8 cellular contexts compared by ENCODE assay signal in the genomic region with DNA sequence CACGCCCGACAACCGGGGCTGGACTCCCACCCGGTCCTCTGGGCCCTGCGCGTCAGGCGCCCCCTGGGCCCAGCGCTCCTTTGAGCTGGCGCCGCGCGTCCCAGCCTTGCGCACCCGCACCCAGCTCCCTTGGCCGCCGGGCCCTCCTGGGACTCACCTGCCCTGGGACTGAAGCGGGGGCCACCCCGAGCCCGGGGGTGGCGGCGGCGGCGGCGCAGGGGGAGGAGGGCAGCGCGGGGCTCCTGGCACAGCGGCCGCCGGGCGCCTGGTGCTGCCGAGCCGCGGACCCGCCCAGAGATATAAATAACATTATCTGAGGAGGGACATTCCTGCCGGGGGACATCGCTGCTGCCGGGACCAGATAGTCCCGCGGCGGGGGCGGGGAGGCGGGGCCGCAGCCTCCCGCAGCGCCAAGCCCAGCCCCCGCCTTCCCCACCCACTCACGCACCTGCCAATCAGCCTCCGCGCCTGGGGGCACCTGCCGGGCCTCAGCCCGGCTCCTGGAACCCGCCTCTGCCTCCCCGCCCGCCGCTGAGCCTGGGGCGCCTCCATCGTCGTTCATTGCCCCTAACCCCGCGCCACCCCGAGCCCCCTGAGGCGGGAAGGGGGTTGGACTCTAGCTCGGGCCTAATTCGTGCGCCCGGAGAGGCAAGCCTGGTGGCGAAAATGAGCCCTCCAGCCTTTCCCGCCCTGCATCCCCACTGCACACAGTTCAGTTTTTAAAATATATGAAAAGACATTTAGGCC. TPM values are rescaled to one million over a fixed set of nuclear protein-coding genes. Genes with fewer than 3 reads are reported as not detected.
DNase-seq lines count a peak whose midpoint lies in the region; ATAC-seq and TF ChIP-seq lines count a peak whose summit lies in the region.

A gene (minus strand): TSS at position 273 of the 747 bp plus-strand sequence. CDS start 56,813 bp downstream, outside the sequence.

- H2BK5ac ChIP-seq in IMR-90 (ENCODE audit: low read depth, low read length, poor library complexity, severe bottlenecking): no peak within 1 kb of the TSS

- no peak within 1 kb of the TSS for H2AK9ac ChIP-seq in IMR-90 (replicated peaks; ENCODE audit: low read depth, low read length, poor library complexity)

- intact Hi-C loops in IMR-90 (cut with micrococcal nuclease): no loop called here

- no peaks in the 10 kb centered on the region for H4K20me1 ChIP-seq in IMR-90 (ENCODE audit: insufficient read depth, low read length)

- H3K27me3 Mint-ChIP-seq in immature natural killer cell (ENCODE audit: low read depth in 3 of 3): peaks cover 10 to 20% (median 12%) of the 10 kb centered on the region in 3 donors

- no TSS peak for BruUV-seq in IMR-90 (replicated peaks; lab: Mats Ljungman, UMichigan)

- H3K27ac ChIP-seq in IMR-90 (ENCODE audit: insufficient read depth, low read length): no peak within 1 kb of the TSS

- H3K14ac ChIP-seq in IMR-90 (replicated peaks; ENCODE audit: low read depth, low read length): no peak within 1 kb of the TSS

- H3K4me3 ChIP-seq in GM06990 (replicated peaks; ENCODE audit: low read depth, low read length) (peak within 1 kb of the TSS; percentile 62), IMR-90 (ENCODE audit: insufficient read depth, low read depth, low read length) (no peak within 1 kb of the TSS; the same call in 1 of the 2 replicates)

- no peak within 1 kb of the TSS for H3K4ac ChIP-seq in IMR-90 (ENCODE audit: low read depth, low read length)

- no peak for TF ChIP-seq RAD21 in IMR-90 (IDR thresholded peaks at IDR 0.05; ENCODE audit: low read length)

- H3K23ac ChIP-seq in IMR-90 (ENCODE audit: low read depth, low read length): no peak within 1 kb of the TSS

- POLR2A ChIA-PET in IMR-90 (lab: Charles Lee; ENCODE audit: unreplicated experiment): interaction anchor here (0.7 kb wide), 1 partner anchor 18 kb away, joined by 4 read pairs; no protein-coding TSS in a partner anchor

- ATAC-seq in IMR-90 (ENCODE audit: low read depth): no peak; the same call in 1 of the 2 replicates
- ATAC-seq in GM21381 (IDR thresholded peaks at IDR 0.05; ENCODE audit: unreplicated experiment): no peak

- DNase-seq in GM06990 (ENCODE audit: extremely low read depth, insufficient read length) (peak; percentile 61), IMR-90 (no peak), T-helper 2 cell (peak; percentile 21 to 51 (median 37)), astrocyte of the hippocampus (ENCODE audit: low read depth, low spot score) (peak; percentile 18), immature natural killer cell (peak; percentile 17 to 24 (median 18)), ACHN (no peak)
- peak; percentile 24 to 65 (median 43) for DNase-seq in stimulated activated CD4-positive, alpha-beta T cell treated with anti-CD3 and anti-CD28 coated beads, Interleukin-1b, Interleukin-23, amount 100 ng/mL, for 24 hours (ENCODE audit: low read depth in 4 of 4, low spot score in 1 of 4)

- no peak within 1 kb of the TSS for H4K91ac ChIP-seq in IMR-90 (ENCODE audit: insufficient read depth, low read depth, low read length)

- no peaks in the 10 kb centered on the region for H3K9me1 ChIP-seq in IMR-90 (ENCODE audit: insufficient read depth, low read length)

- H3K36me3 ChIP-seq in GM06990 (ENCODE audit: control insufficient read depth, insufficient read depth, low read length): no peaks in the 10 kb centered on the region
- no peaks in the 10 kb centered on the region for H3K36me3 ChIP-seq in IMR-90 (ENCODE audit: control insufficient read depth, insufficient read depth, low read length)

- H3K56ac ChIP-seq in IMR-90 (ENCODE audit: extremely low read depth, insufficient read depth, low read length): no peak within 1 kb of the TSS

- in situ Hi-C loops in IMR-90 (cut with MboI; ENCODE audit: low sequenced_read_pairs) (no loop called here), ACHN (cut with HindIII; ENCODE audit: low pct_ligation_motif_present, low pct_unique_long_range_greater_than_20kb, low sequenced_read_pairs) (no loop called here)

- no peaks in the 10 kb centered on the region for H3K36me3 Mint-ChIP-seq in immature natural killer cell

- peak within 1 kb of the TSS; percentile 78 to 88 (median 81) for H3K4me3 Mint-ChIP-seq in immature natural killer cell

- H3K9ac ChIP-seq in IMR-90 (ENCODE audit: low read depth, low read length): no peak within 1 kb of the TSS

- no peak within 1 kb of the TSS for H4K5ac ChIP-seq in IMR-90 (ENCODE audit: low read depth, low read length)

- H3K4me2 ChIP-seq in IMR-90 (ENCODE audit: low read depth, low read length): peak within 1 kb of the TSS; percentile 83

- H4K8ac ChIP-seq in IMR-90 (ENCODE audit: low read depth in 2 of 2, low read length in 2 of 2): no peak within 1 kb of the TSS

- peak within 1 kb of the TSS; percentile 90 for H2AFZ ChIP-seq in IMR-90 (replicated peaks; ENCODE audit: low read length, poor library complexity)

- peaks cover 8 to 9% of the 10 kb centered on the region in 2 donors for H3K4me1 Mint-ChIP-seq in immature natural killer cell

- H3K9me3 ChIP-seq in IMR-90 (ENCODE audit: control insufficient read depth, insufficient read depth, low read length): peaks cover 2% of the 10 kb centered on the region; the same call in 1 of the 2 replicates

- TF ChIP-seq POLR2A in IMR-90 (IDR thresholded peaks at IDR 0.05; ENCODE audit: low read depth, low read length): no peak

- H3K27ac Mint-ChIP-seq in immature natural killer cell: no peak within 1 kb of the TSS

- no peak within 1 kb of the TSS for H2BK15ac ChIP-seq in IMR-90 (ENCODE audit: low read depth, low read length)

- H2BK20ac ChIP-seq in IMR-90 (ENCODE audit: low read depth, low read length): no peak within 1 kb of the TSS

- no peak within 1 kb of the TSS for H2AK5ac ChIP-seq in IMR-90 (ENCODE audit: low read depth, low read length)

- no peaks in the 10 kb centered on the region for H3K9me3 Mint-ChIP-seq in immature natural killer cell

- WGBS in IMR-90 (ENCODE audit: extremely low coverage in 2 of 2, insufficient read length in 1 of 2), 2 experiments: 0% methylated on average over 17 of the region's 68 CpGs; no CpG with 5 or more reads in 1 of the 2 experiments

- peaks cover 2% of the 10 kb centered on the region; the same call in 1 of the 2 replicates for H3K4me1 ChIP-seq in IMR-90 (ENCODE audit: control insufficient read depth, insufficient read depth, low read length)

- H3K27me3 ChIP-seq in GM06990 (replicated peaks; ENCODE audit: control insufficient read depth, insufficient read depth, low read length) (peaks cover 3% of the 10 kb centered on the region), IMR-90 (ENCODE audit: control insufficient read depth, insufficient read depth, low read length) (peaks cover 83% of the 10 kb centered on the region)

- TF ChIP-seq CTCF in GM06990 (IDR thresholded peaks at IDR 0.05; ENCODE audit: insufficient read depth, low read length, poor library complexity, severe bottlenecking) (no peak), IMR-90 (conservative IDR thresholded peaks at IDR 0.05; ENCODE audit: low read depth, low read length) (no peak)

- H3K79me1 ChIP-seq in IMR-90 (ENCODE audit: low read depth in 1 of 2, low read length in 2 of 2): no peaks in the 10 kb centered on the region

- H3K18ac ChIP-seq in IMR-90 (ENCODE audit: low read depth, low read length): no peak within 1 kb of the TSS

- dilution Hi-C loops in IMR-90 (cut with HindIII; ENCODE audit: low sequenced_read_pairs, unreplicated experiment): no loop called here

- CTCF ChIA-PET in IMR-90 (lab: Yijun Ruan, JAX): no interaction called here

- no peak within 1 kb of the TSS for H2BK120ac ChIP-seq in IMR-90 (ENCODE audit: low read depth, low read length)

TF ChIP-seq in IMR-90, 13 proteins besides CTCF, POLR2A, EP300 and RAD21:
- TF ChIP-seq, protein P1, sequence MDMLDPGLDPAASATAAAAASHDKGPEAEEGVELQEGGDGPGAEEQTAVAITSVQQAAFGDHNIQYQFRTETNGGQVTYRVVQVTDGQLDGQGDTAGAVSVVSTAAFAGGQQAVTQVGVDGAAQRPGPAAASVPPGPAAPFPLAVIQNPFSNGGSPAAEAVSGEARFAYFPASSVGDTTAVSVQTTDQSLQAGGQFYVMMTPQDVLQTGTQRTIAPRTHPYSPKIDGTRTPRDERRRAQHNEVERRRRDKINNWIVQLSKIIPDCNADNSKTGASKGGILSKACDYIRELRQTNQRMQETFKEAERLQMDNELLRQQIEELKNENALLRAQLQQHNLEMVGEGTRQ (IDR thresholded peaks at IDR 0.05; ENCODE audit: low read depth, low read length): no peak
- TF ChIP-seq BHLHE40 (IDR thresholded peaks at IDR 0.05; ENCODE audit: low read depth, low read length): no peak
- TF ChIP-seq CHD1 (IDR thresholded peaks at IDR 0.05; ENCODE audit: low read depth, low read length): no peak
- TF ChIP-seq RFX5 (IDR thresholded peaks at IDR 0.05; ENCODE audit: low read depth, low read length): no peak
- TF ChIP-seq, protein P2, sequence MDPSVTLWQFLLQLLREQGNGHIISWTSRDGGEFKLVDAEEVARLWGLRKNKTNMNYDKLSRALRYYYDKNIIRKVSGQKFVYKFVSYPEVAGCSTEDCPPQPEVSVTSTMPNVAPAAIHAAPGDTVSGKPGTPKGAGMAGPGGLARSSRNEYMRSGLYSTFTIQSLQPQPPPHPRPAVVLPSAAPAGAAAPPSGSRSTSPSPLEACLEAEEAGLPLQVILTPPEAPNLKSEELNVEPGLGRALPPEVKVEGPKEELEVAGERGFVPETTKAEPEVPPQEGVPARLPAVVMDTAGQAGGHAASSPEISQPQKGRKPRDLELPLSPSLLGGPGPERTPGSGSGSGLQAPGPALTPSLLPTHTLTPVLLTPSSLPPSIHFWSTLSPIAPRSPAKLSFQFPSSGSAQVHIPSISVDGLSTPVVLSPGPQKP (IDR thresholded peaks at IDR 0.05; ENCODE audit: borderline replicate concordance, low read depth, low read length): no peak
- TF ChIP-seq MAFK (IDR thresholded peaks at IDR 0.05; ENCODE audit: low read depth, low read length): no peak
- TF ChIP-seq SMC3 (IDR thresholded peaks at IDR 0.05; ENCODE audit: low read depth, low read length): no peak
- no peak for TF ChIP-seq FOS (IDR thresholded peaks at IDR 0.05; ENCODE audit: low read depth, low read length)

RNA-seq across cellular contexts. Expression of the gene that starts here (rescaled TPM):
- under 0.01 TPM in 2 replicates for total RNA-seq in IMR-90 (2012; rRNA removed)
- polyA plus RNA-seq in IMR-90 (2012; rRNA removed) (0.03 and 0.07 TPM in 2 replicates), immature natural killer cell (under 1 TPM in 1 of 3 donors, not detected in 2; 0.29 TPM)
- polyA plus RNA-seq in IMR-90 (2012; cell fraction: cytosol; rRNA removed): 0.01 and 0.03 TPM in 2 replicates
- 0.05 and 0.10 TPM in 2 replicates for polyA plus RNA-seq in IMR-90 (2012; cell fraction: nucleus; rRNA removed; ENCODE audit: low replicate concordance)

Comparison
In these comparisons a context has a peak if more than half of its experiments do, and no peak if none do; other contexts are left out.
1. Peak in DNase-seq in immature natural killer cell; RNA of the gene not detected or under 1 TPM.
2. DNase-seq: peak in GM06990 (single experiment), T-helper 2 cell (5 of 5), astrocyte of the hippocampus (single experiment) and stimulated activated CD4-positive, alpha-beta T cell treated with anti-CD3 and anti-CD28 coated beads, Interleukin-1b, Interleukin-23, amount 100 ng/mL, for 24 hours (4 of 4); none in IMR-90 (single experiment) and ACHN (single experiment).